14 cellular contexts compared by ENCODE assay signal in genomic region chr2:201929627-201930026, GRCh38.
A peak's percentile ranks its signal among the peaks of the same experiment; 100 is the strongest.
DNase-seq lines count a peak whose midpoint lies in the region; ATAC-seq and TF ChIP-seq lines count a peak whose summit lies in the region.
"Had no signal": no experiment of that assay in that cellular context is flagged by ENCODE, and none has a peak within 500 bp of the region (broad histone marks: within the 10 kb centered on the region; RNA-seq: fewer than 3 reads in every experiment).

No MANE protein-coding gene starts in this region.

- H3K27ac ChIP-seq in HUES48 (ENCODE audit: low read depth, low read length), result peak overlapping the region; percentile 48
- H3K27ac ChIP-seq: KMS-11 had no signal

- no peak overlapping the region for H3K9ac ChIP-seq in HUES48 (ENCODE audit: low read depth, low read length)
- H3K9ac ChIP-seq: KMS-11 had no signal

- H3K4me1 ChIP-seq in HUES48 (ENCODE audit: control insufficient read depth, insufficient read depth, low read length), result peaks cover 26% of the 10 kb centered on the region

- H3K9me3 ChIP-seq in HUES48 (ENCODE audit: control insufficient read depth, insufficient read depth, low read length), result no peaks in the 10 kb centered on the region

- ATAC-seq in GM18909 (IDR thresholded peaks at IDR 0.05; ENCODE audit: poor library complexity, unreplicated experiment) (no peak), HG03095 (IDR thresholded peaks at IDR 0.05; ENCODE audit: unreplicated experiment) (no peak)

- H3K4me3 ChIP-seq in HUES48 (ENCODE audit: low read depth, low read length), result no peak overlapping the region

- H3K27me3 ChIP-seq in HUES48 (ENCODE audit: control insufficient read depth, insufficient read depth, low read length), result no peaks in the 10 kb centered on the region

- TF ChIP-seq CTCF in GM20000 (IDR thresholded peaks at IDR 0.05; ENCODE audit: extremely low read depth, missing control alignments), result no peak

- H3K36me3 ChIP-seq in HUES48 (ENCODE audit: control insufficient read depth, insufficient read depth, low read length), result no peaks in the 10 kb centered on the region

- peak; percentile 67 for DNase-seq in NCI-H1417 treated with DMSO at 0.1 percent for 48 hours (lab: John Stamatoyannopoulos, UW)
- DNase-seq in NCI-H345 treated with DMSO at 0.1 percent for 48 hours (lab: John Stamatoyannopoulos, UW; ENCODE audit: unreplicated experiment), result peak; percentile 74
- peak; percentile 46 for DNase-seq in cerebellum (ENCODE audit: low spot score)
- no peak for DNase-seq in GM20000 (ENCODE audit: low spot score)
- DNase-seq: CD4-positive, CD25-positive, alpha-beta regulatory T cell; GOT3; HFFc6; OCI-M1; RPMI8226; T-helper 2 cell had no signal
